ENCODE assay signal across 24 cellular contexts in genomic region chr2:60391250-60392013, GRCh38.
DNase-seq lines count a peak whose midpoint lies in the region; FAIRE-seq and TF ChIP-seq lines count a peak whose summit lies in the region.
"Had no signal": no experiment of that assay in that cellular context is flagged by ENCODE, and none has a peak within 500 bp of the region (broad histone marks: within the 10 kb centered on the region; RNA-seq: fewer than 3 reads in every experiment).

No MANE protein-coding gene starts in this region.

- peak; percentile 67 for FAIRE-seq in GM19239 (lab: Jason Lieb, UNC)
- FAIRE-seq in small intestine (lab: Jason Lieb, UNC): no peak
- FAIRE-seq: K562, kidney had no signal

- H3K4me3 ChIP-seq in small intestine (ENCODE audit: low read depth in 1 of 2, low read length in 2 of 2): no peak overlapping the region
- H3K4me3 ChIP-seq in coronary artery: no peak overlapping the region
- no peak overlapping the region for H3K4me3 ChIP-seq in right atrium auricular region
- H3K4me3 ChIP-seq: esophagus muscularis mucosa, K562, lung, thyroid gland had no signal

- 35 to 66% (median 46%) methylated on average over 11 of the region's 11 CpGs for WGBS in small intestine, 3 donors

- no peaks in the 10 kb centered on the region for H3K9me3 ChIP-seq in small intestine (ENCODE audit: control insufficient read depth, low read depth)
- no peaks in the 10 kb centered on the region for H3K9me3 ChIP-seq in right atrium auricular region
- H3K9me3 ChIP-seq: esophagus muscularis mucosa, thyroid gland had no signal

- no peak for TF ChIP-seq CTCF in coronary artery (IDR thresholded peaks at IDR 0.05)
- TF ChIP-seq CTCF in right atrium auricular region (IDR thresholded peaks at IDR 0.05): no peak

- H3K27me3 ChIP-seq in small intestine (ENCODE audit: control insufficient read depth in 2 of 2, insufficient read depth in 2 of 2, low read length in 2 of 2) (no peaks in the 10 kb centered on the region), right atrium auricular region (no peaks in the 10 kb centered on the region)
- H3K27me3 ChIP-seq: esophagus muscularis mucosa, thyroid gland had no signal

- DNase-seq in DMS53 treated with DMSO at 0.1 percent for 48 hours (lab: John Stamatoyannopoulos, UW; ENCODE audit: unreplicated experiment): peak; percentile 47
- DNase-seq in GM19239 (ENCODE audit: insufficient read length, low spot score): no peak
- peak; percentile 69 for DNase-seq in SHP77 treated with DMSO at 0.1 percent for 48 hours (lab: John Stamatoyannopoulos, UW)
- peak; percentile 20 for DNase-seq in small intestine
- DNase-seq in stimulated activated CD4-positive, alpha-beta T cell treated with anti-CD3 and anti-CD28 coated beads, Interleukin-4, amount 100 ng/mL, for 1 hour: no peak
- no peak for DNase-seq in coronary artery (ENCODE audit: low spot score)
- no peak for DNase-seq in right atrium auricular region (ENCODE audit: low spot score)
- DNase-seq: activated CD4-positive, alpha-beta memory T cell treated with anti-CD3 and anti-CD28 coated beads, Interleukin-2, amount 10 ng/mL, durations not matched to agents 7 days and 5 days; activated naive CD4-positive, alpha-beta T cell; activated T-cell treated with anti-CD3 and anti-CD28 coated beads, Interleukin-2, amount 50 U/mL, for 24 hours; anterior cingulate cortex; effector CD4-positive, alpha-beta T cell; GOT3; kidney; NCI-H1694; NCI-H345; NK-92 treated with Interleukin-12 subunit alpha and Interleukin-12 subunit beta, amount 100 ng/mL, for 24 hours; nucleus accumbens; retina; T-helper 9 cell; thyroid gland had no signal

- H3K36me3 ChIP-seq in small intestine (ENCODE audit: control insufficient read depth in 2 of 2, insufficient read depth in 2 of 2, low read length in 2 of 2): no peaks in the 10 kb centered on the region
- no peaks in the 10 kb centered on the region for H3K36me3 ChIP-seq in right atrium auricular region
- H3K36me3 ChIP-seq: esophagus muscularis mucosa, thyroid gland had no signal

- H3K27ac ChIP-seq in small intestine (ENCODE audit: low read depth in 1 of 2, low read length in 1 of 2): no peak overlapping the region
- no peak overlapping the region for H3K27ac ChIP-seq in coronary artery
- H3K27ac ChIP-seq in right atrium auricular region: no peak overlapping the region
- H3K27ac ChIP-seq: esophagus muscularis mucosa, thyroid gland had no signal

- H3K4me1 ChIP-seq in small intestine (ENCODE audit: control insufficient read depth in 2 of 2, insufficient read depth in 1 of 2, low read depth in 1 of 2, low read length in 1 of 2) (no peaks in the 10 kb centered on the region), right atrium auricular region (no peaks in the 10 kb centered on the region)
- H3K4me1 ChIP-seq: esophagus muscularis mucosa, thyroid gland had no signal

Comparison
In these comparisons a context has a peak if more than half of its experiments do, and no peak if none do; other contexts are left out.
1. DNase-seq: peak in DMS53 treated with DMSO at 0.1 percent for 48 hours (single experiment), SHP77 treated with DMSO at 0.1 percent for 48 hours (single experiment) and small intestine (single experiment); none in GM19239 (single experiment), stimulated activated CD4-positive, alpha-beta T cell treated with anti-CD3 and anti-CD28 coated beads, Interleukin-4, amount 100 ng/mL, for 1 hour (single experiment), coronary artery (single experiment) and right atrium auricular region (single experiment).